ENCODE assay signal across 21 cellular contexts in the genomic region with DNA sequence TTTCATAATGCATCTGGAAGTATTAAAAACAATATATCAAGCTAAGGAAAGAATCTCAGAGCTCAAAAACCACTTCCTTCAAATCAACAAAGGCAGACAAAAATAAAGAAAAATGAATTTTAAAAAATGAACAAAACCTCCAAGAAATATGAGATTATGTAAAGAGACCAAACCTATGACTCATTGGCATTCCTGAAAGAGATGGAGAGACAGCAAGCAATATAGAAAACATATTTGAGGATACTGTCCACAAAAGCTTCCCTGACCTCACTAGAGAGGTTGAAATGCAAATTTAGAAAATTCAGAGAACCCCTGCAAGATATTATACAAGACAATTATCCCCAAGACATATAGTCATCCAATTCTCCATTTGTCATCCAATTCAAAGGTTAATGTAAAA.
"Had no signal": no experiment of that assay in that cellular context is flagged by ENCODE, and none has a peak within 500 bp of the region (broad histone marks: within the 10 kb centered on the region; RNA-seq: fewer than 3 reads in every experiment).

No MANE protein-coding gene starts in this region.

- H3K4me3 Mint-ChIP-seq: naive thymus-derived CD4-positive, alpha-beta T cell; nephron progenitor cell; stimulated activated naive B cell treated with anti-CD40 and anti-IgM and Interleukin-4, amounts not matched to agents 10 μg/mL and 1 μg/mL and 100 μg/mL, for 72 hours; stimulated activated naive CD8-positive, alpha-beta T cell treated with anti-CD3 and anti-CD28 coated beads, Interleukin-15, amount 100 ng/mL, for 72 hours had no signal

- ATAC-seq: esophagus mucosa; gastrocnemius medialis; heart right ventricle; left lobe of liver; naive thymus-derived CD4-positive, alpha-beta T cell; psoas muscle; right lobe of liver; stimulated activated naive B cell treated with anti-CD40 and anti-IgM and Interleukin-4, amounts not matched to agents 10 μg/mL and 1 μg/mL and 100 μg/mL, for 72 hours; stimulated activated naive CD8-positive, alpha-beta T cell treated with anti-CD3 and anti-CD28 coated beads, Interleukin-15, amount 100 ng/mL, for 72 hours; upper lobe of right lung had no signal

- H3K27me3 ChIP-seq: gastrocnemius medialis, right lobe of liver, testis, tibial nerve, upper lobe of right lung, vagina had no signal

- H3K27ac ChIP-seq: gastrocnemius medialis, heart right ventricle, psoas muscle, right lobe of liver, testis, tibial nerve, upper lobe of right lung, vagina had no signal

- H3K36me3 Mint-ChIP-seq: stimulated activated naive B cell treated with anti-CD40 and anti-IgM and Interleukin-4, amounts not matched to agents 10 μg/mL and 1 μg/mL and 100 μg/mL, for 72 hours had no signal

- H3K36me3 ChIP-seq: gastrocnemius medialis, heart right ventricle, right lobe of liver, tibial nerve, upper lobe of right lung, vagina had no signal

- H3K4me3 ChIP-seq: gastrocnemius medialis, heart right ventricle, psoas muscle, right lobe of liver, testis, tibial nerve, upper lobe of right lung, vagina had no signal

- H3K27me3 Mint-ChIP-seq: stimulated activated naive B cell treated with anti-CD40 and anti-IgM and Interleukin-4, amounts not matched to agents 10 μg/mL and 1 μg/mL and 100 μg/mL, for 72 hours; stimulated activated naive CD8-positive, alpha-beta T cell treated with anti-CD3 and anti-CD28 coated beads, Interleukin-15, amount 100 ng/mL, for 72 hours had no signal

- H3K4me1 Mint-ChIP-seq: stimulated activated naive B cell treated with anti-CD40 and anti-IgM and Interleukin-4, amounts not matched to agents 10 μg/mL and 1 μg/mL and 100 μg/mL, for 72 hours; stimulated activated naive CD8-positive, alpha-beta T cell treated with anti-CD3 and anti-CD28 coated beads, Interleukin-15, amount 100 ng/mL, for 72 hours had no signal

- H3K9me3 ChIP-seq: gastrocnemius medialis, right lobe of liver, testis, tibial nerve, upper lobe of right lung, vagina had no signal

- H3K27ac Mint-ChIP-seq: naive thymus-derived CD4-positive, alpha-beta T cell; nephron progenitor cell; stimulated activated naive B cell treated with anti-CD40 and anti-IgM and Interleukin-4, amounts not matched to agents 10 μg/mL and 1 μg/mL and 100 μg/mL, for 72 hours; stimulated activated naive CD8-positive, alpha-beta T cell treated with anti-CD3 and anti-CD28 coated beads, Interleukin-15, amount 100 ng/mL, for 72 hours had no signal

- H3K4me1 ChIP-seq: gastrocnemius medialis, heart right ventricle, psoas muscle, right lobe of liver, testis, tibial nerve, upper lobe of right lung, vagina had no signal

- DNase-seq: effector memory CD4-positive, alpha-beta T cell; gastrocnemius medialis; heart right ventricle; hypothalamus; islet precursor cell; mammary epithelial cell; naive thymus-derived CD4-positive, alpha-beta T cell; nephron progenitor cell; psoas muscle; retina; right lobe of liver; stimulated activated CD4-positive, alpha-beta T cell treated with anti-CD3 and anti-CD28 coated beads, Interleukin-2, amount 100 ng/mL, for 24 hours; stimulated activated CD4-positive, alpha-beta T cell treated with anti-CD3 and anti-CD28 coated beads, Interleukin-4, amount 100 ng/mL, for 4 hours; stimulated activated naive B cell treated with anti-CD40 and anti-IgM and Interleukin-4, amounts not matched to agents 10 μg/mL and 1 μg/mL and 100 μg/mL, for 72 hours; stimulated activated naive CD8-positive, alpha-beta T cell treated with anti-CD3 and anti-CD28 coated beads, Interleukin-15, amount 100 ng/mL, for 72 hours; testis; upper lobe of right lung had no signal
